2 cellular contexts compared by ENCODE assay signal in the genomic region with DNA sequence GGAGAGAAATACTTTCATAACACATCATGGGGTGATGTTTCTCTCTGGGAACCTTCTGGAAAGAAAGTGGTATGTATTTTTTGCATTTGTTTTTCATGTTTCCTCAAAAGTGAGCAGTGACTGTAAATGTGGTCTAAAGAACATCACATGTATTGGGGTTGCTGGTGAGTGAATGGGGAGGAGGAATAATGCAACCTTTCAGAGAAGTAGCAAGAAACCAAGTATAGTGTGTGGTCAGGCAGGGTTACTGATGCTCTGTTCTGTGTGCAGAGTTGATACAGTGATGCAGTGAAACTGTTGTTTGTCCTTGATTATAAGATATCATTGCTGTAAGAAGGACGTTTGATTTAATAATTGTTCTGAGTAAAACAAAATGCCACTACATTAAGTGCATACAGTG.
TF ChIP-seq lines count a peak whose summit lies in the region.

No MANE protein-coding gene starts in this region.

TF ChIP-seq in GM23338, 12 proteins besides CTCF, POLR2A, EP300 and RAD21 (continued from another document):
- TF ChIP-seq, protein P1, sequence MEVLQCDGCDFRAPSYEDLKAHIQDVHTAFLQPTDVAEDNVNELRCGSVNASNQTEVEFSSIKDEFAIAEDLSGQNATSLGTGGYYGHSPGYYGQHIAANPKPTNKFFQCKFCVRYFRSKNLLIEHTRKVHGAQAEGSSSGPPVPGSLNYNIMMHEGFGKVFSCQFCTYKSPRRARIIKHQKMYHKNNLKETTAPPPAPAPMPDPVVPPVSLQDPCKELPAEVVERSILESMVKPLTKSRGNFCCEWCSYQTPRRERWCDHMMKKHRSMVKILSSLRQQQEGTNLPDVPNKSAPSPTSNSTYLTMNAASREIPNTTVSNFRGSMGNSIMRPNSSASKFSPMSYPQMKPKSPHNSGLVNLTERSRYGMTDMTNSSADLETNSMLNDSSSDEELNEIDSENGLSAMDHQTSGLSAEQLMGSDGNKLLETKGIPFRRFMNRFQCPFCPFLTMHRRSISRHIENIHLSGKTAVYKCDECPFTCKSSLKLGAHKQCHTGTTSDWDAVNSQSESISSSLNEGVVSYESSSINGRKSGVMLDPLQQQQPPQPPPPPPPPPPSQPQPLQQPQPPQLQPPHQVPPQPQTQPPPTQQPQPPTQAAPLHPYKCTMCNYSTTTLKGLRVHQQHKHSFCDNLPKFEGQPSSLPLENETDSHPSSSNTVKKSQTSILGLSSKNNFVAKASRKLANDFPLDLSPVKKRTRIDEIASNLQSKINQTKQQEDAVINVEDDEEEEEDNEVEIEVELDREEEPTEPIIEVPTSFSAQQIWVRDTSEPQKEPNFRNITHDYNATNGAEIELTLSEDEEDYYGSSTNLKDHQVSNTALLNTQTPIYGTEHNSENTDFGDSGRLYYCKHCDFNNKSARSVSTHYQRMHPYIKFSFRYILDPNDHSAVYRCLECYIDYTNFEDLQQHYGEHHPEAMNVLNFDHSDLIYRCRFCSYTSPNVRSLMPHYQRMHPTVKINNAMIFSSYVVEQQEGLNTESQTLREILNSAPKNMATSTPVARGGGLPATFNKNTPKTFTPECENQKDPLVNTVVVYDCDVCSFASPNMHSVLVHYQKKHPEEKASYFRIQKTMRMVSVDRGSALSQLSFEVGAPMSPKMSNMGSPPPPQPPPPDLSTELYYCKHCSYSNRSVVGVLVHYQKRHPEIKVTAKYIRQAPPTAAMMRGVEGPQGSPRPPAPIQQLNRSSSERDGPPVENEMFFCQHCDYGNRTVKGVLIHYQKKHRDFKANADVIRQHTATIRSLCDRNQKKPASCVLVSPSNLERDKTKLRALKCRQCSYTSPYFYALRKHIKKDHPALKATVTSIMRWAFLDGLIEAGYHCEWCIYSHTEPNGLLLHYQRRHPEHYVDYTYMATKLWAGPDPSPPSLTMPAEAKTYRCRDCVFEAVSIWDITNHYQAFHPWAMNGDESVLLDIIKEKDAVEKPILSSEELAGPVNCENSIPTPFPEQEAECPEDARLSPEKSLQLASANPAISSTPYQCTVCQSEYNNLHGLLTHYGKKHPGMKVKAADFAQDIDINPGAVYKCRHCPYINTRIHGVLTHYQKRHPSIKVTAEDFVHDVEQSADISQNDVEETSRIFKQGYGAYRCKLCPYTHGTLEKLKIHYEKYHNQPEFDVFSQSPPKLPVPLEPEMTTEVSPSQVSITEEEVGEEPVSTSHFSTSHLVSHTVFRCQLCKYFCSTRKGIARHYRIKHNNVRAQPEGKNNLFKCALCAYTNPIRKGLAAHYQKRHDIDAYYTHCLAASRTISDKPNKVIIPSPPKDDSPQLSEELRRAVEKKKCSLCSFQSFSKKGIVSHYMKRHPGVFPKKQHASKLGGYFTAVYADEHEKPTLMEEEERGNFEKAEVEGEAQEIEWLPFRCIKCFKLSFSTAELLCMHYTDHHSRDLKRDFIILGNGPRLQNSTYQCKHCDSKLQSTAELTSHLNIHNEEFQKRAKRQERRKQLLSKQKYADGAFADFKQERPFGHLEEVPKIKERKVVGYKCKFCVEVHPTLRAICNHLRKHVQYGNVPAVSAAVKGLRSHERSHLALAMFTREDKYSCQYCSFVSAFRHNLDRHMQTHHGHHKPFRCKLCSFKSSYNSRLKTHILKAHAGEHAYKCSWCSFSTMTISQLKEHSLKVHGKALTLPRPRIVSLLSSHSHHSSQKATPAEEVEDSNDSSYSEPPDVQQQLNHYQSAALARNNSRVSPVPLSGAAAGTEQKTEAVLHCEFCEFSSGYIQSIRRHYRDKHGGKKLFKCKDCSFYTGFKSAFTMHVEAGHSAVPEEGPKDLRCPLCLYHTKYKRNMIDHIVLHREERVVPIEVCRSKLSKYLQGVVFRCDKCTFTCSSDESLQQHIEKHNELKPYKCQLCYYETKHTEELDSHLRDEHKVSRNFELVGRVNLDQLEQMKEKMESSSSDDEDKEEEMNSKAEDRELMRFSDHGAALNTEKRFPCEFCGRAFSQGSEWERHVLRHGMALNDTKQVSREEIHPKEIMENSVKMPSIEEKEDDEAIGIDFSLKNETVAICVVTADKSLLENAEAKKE (CRISPR knock-in tag; IDR thresholded peaks at IDR 0.05), result no peak

TF ChIP-seq in WTC11, 78 proteins besides CTCF, POLR2A, EP300 and RAD21 (continued from another document):
- TF ChIP-seq, protein P2, sequence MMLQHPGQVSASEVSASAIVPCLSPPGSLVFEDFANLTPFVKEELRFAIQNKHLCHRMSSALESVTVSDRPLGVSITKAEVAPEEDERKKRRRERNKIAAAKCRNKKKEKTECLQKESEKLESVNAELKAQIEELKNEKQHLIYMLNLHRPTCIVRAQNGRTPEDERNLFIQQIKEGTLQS (CRISPR knock-in tag; conservative IDR thresholded peaks at IDR 0.05), result no peak
- TF ChIP-seq MXD4 (CRISPR knock-in tag; IDR thresholded peaks at IDR 0.05; ENCODE audit: borderline replicate concordance), result no peak
- no peak for TF ChIP-seq SOX15 (CRISPR knock-in tag; IDR thresholded peaks at IDR 0.05)
- no peak for TF ChIP-seq NFYB (CRISPR knock-in tag; conservative IDR thresholded peaks at IDR 0.05; ENCODE audit: low read depth)
- no peak for TF ChIP-seq TEAD4 (CRISPR knock-in tag; IDR thresholded peaks at IDR 0.05)
- TF ChIP-seq NR2C2 (CRISPR knock-in tag; IDR thresholded peaks at IDR 0.05), result no peak
- TF ChIP-seq, protein P3, sequence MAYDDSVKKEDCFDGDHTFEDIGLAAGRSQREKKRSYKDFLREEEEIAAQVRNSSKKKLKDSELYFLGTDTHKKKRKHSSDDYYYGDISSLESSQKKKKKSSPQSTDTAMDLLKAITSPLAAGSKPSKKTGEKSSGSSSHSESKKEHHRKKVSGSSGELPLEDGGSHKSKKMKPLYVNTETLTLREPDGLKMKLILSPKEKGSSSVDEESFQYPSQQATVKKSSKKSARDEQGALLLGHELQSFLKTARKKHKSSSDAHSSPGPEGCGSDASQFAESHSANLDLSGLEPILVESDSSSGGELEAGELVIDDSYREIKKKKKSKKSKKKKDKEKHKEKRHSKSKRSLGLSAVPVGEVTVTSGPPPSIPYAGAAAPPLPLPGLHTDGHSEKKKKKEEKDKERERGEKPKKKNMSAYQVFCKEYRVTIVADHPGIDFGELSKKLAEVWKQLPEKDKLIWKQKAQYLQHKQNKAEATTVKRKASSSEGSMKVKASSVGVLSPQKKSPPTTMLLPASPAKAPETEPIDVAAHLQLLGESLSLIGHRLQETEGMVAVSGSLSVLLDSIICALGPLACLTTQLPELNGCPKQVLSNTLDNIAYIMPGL (CRISPR knock-in tag; IDR thresholded peaks at IDR 0.05), result no peak
- no peak for TF ChIP-seq NFE2L1 (CRISPR knock-in tag; IDR thresholded peaks at IDR 0.05)
- TF ChIP-seq, protein P4, sequence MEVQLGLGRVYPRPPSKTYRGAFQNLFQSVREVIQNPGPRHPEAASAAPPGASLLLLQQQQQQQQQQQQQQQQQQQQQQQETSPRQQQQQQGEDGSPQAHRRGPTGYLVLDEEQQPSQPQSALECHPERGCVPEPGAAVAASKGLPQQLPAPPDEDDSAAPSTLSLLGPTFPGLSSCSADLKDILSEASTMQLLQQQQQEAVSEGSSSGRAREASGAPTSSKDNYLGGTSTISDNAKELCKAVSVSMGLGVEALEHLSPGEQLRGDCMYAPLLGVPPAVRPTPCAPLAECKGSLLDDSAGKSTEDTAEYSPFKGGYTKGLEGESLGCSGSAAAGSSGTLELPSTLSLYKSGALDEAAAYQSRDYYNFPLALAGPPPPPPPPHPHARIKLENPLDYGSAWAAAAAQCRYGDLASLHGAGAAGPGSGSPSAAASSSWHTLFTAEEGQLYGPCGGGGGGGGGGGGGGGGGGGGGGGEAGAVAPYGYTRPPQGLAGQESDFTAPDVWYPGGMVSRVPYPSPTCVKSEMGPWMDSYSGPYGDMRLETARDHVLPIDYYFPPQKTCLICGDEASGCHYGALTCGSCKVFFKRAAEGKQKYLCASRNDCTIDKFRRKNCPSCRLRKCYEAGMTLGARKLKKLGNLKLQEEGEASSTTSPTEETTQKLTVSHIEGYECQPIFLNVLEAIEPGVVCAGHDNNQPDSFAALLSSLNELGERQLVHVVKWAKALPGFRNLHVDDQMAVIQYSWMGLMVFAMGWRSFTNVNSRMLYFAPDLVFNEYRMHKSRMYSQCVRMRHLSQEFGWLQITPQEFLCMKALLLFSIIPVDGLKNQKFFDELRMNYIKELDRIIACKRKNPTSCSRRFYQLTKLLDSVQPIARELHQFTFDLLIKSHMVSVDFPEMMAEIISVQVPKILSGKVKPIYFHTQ (CRISPR knock-in tag; IDR thresholded peaks at IDR 0.05), result no peak
- TF ChIP-seq, protein P5, sequence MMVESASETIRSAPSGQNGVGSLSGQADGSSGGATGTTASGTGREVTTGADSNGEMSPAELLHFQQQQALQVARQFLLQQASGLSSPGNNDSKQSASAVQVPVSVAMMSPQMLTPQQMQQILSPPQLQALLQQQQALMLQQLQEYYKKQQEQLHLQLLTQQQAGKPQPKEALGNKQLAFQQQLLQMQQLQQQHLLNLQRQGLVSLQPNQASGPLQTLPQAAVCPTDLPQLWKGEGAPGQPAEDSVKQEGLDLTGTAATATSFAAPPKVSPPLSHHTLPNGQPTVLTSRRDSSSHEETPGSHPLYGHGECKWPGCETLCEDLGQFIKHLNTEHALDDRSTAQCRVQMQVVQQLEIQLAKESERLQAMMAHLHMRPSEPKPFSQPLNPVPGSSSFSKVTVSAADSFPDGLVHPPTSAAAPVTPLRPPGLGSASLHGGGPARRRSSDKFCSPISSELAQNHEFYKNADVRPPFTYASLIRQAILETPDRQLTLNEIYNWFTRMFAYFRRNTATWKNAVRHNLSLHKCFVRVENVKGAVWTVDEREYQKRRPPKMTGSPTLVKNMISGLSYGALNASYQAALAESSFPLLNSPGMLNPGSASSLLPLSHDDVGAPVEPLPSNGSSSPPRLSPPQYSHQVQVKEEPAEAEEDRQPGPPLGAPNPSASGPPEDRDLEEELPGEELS (CRISPR knock-in tag; IDR thresholded peaks at IDR 0.05), result no peak
